ENCODE assay signal across 8 cellular contexts in genomic region chr2:238379096-238379810, GRCh38. TPM values are rescaled to one million over a fixed set of nuclear protein-coding genes. Genes with fewer than 3 reads are reported as not detected.
DNase-seq lines count a peak whose midpoint lies in the region; ATAC-seq and TF ChIP-seq lines count a peak whose summit lies in the region.

No MANE protein-coding gene starts in this region.

- H3K9me3 ChIP-seq in GM23248 (ENCODE audit: low read depth) (no peaks in the 10 kb centered on the region), ovary (no peaks in the 10 kb centered on the region)

- H3K9me2 ChIP-seq in GM23248 (ENCODE audit: insufficient read depth): no peaks in the 10 kb centered on the region

- WGBS in GM23248 (ENCODE audit: low coverage in 1 of 2, low lambda C conversion rate in 2 of 2, missing lambda C conversion rate in 2 of 2), 2 experiments: 80 to 83% methylated on average over 15 of the region's 15 CpGs
- 71 to 78% (median 72%) methylated on average over 15 of the region's 15 CpGs for WGBS in ovary, 3 donors

- ATAC-seq in GM21786 (IDR thresholded peaks at IDR 0.05; ENCODE audit: unreplicated experiment): no peak

- H3K27ac ChIP-seq in GM23248 (no peak overlapping the region), RWPE1 (0 out of 2 replicates have a peak overlapping the region, but pooled peaks have one; percentile 7), ovary (no peak overlapping the region)

- intact Hi-C loops in ovary (cut with DNase I): loop anchor here in 2 of 4 donors (5.0 to 10.0 kb wide), 2 partner anchors 403 to 406 kb away; no protein-coding TSS in a partner anchor

- no peaks in the 10 kb centered on the region; the same call in 1 of the 2 replicates for H3K36me3 ChIP-seq in GM23248 (ENCODE audit: low read depth)
- H3K36me3 ChIP-seq in ovary: no peaks in the 10 kb centered on the region

- no peak overlapping the region for H3K4me2 ChIP-seq in GM23248 (ENCODE audit: unreplicated experiment)

- H3K79me2 ChIP-seq in GM23248 (ENCODE audit: insufficient read depth): peaks cover 12% of the 10 kb centered on the region; the same call in 1 of the 2 replicates

- TF ChIP-seq CTCF in RWPE1 (conservative IDR thresholded peaks at IDR 0.05; ENCODE audit: low read depth): no peak
- TF ChIP-seq CTCF in retinal pigment epithelial cell (conservative IDR thresholded peaks at IDR 0.05; ENCODE audit: low read depth, low read length): no peak
- TF ChIP-seq CTCF in ovary (IDR thresholded peaks at IDR 0.05): no peak

- no peak for TF ChIP-seq POLR2A in ovary (IDR thresholded peaks at IDR 0.05)

- H3F3A ChIP-seq in GM23248 (ENCODE audit: insufficient read depth): no peaks in the 10 kb centered on the region

- peak; percentile 32 for DNase-seq in GM23248
- no peak for DNase-seq in RWPE1 (ENCODE audit: low spot score)
- DNase-seq in central memory CD4-positive, alpha-beta T cell: peak; percentile 6
- peak; percentile 70 for DNase-seq in retinal pigment epithelial cell (ENCODE audit: low read depth)
- no peak for DNase-seq in ovary
- no peak for DNase-seq in ureter (ENCODE audit: low spot score)
- DNase-seq in T1000 (lab: John Stamatoyannopoulos, UW): no peak

- CTCF ChIA-PET in RWPE1 (lab: Yijun Ruan, JAX): interaction anchor here (1.5 kb wide), 1 partner anchor 9 kb away, joined by 6 read pairs; no protein-coding TSS in a partner anchor

- H3K27me3 ChIP-seq in GM23248 (replicated peaks; ENCODE audit: insufficient read depth) (no peaks in the 10 kb centered on the region), ovary (no peaks in the 10 kb centered on the region)

- H3K4me3 ChIP-seq in GM23248 (no peak overlapping the region), retinal pigment epithelial cell (ENCODE audit: low read length) (no peak overlapping the region), ovary (no peak overlapping the region)

- no peak overlapping the region for H2AFZ ChIP-seq in GM23248

- in situ Hi-C loops in GM23248 (cut with MboI): no loop called here

- POLR2A ChIA-PET in RWPE1 (lab: Yijun Ruan, JAX; ENCODE audit: low non-redundant PET): no interaction called here

- H4K20me1 ChIP-seq in GM23248 (ENCODE audit: insufficient read depth): no peaks in the 10 kb centered on the region

- no peak overlapping the region for H3K9ac ChIP-seq in GM23248

- peaks cover 13% of the 10 kb centered on the region for H3K4me1 ChIP-seq in GM23248 (ENCODE audit: insufficient read depth)
- peaks cover 1% of the 10 kb centered on the region for H3K4me1 ChIP-seq in ovary (ENCODE audit: insufficient read depth)

- TF ChIP-seq EP300 in ovary (IDR thresholded peaks at IDR 0.05): no peak

RNA-seq across cellular contexts. Expression of gene ASB1, which starts 47.5 kb away (rescaled TPM):
- 35.5 and 38.4 TPM in 2 replicates for total RNA-seq in GM23248 (2014; rRNA removed; shearing (Covaris generic))
- 31.5 and 35.3 TPM in 2 replicates for polyA plus RNA-seq in GM23248 (2016; fragmentation: Nextera tagmentation; extraction: Ambion mirVana)
- 10 to 100 TPM in 6 of 7 donors, 1 to 10 TPM in 1; 9.3 to 34.0 (median 30.6) TPM for total RNA-seq in ovary
- 10 to 100 TPM; 18.2 to 22.6 TPM for polyA plus RNA-seq in ovary
- total RNA-seq in ureter: 26.2 TPM

RNA-seq across cellular contexts. Expression of gene TRAF3IP1, which starts 58.9 kb away (rescaled TPM):
- total RNA-seq in GM23248 (2014; rRNA removed; shearing (Covaris generic)): 7.2 and 9.5 TPM in 2 replicates
- polyA plus RNA-seq in GM23248 (2016; fragmentation: Nextera tagmentation; extraction: Ambion mirVana) (10.6 and 11.0 TPM in 2 replicates), ovary (10 to 100 TPM in 1 of 2 donors, 1 to 10 TPM in 1; 8.5 to 17.0 TPM)
- total RNA-seq in ovary (10 to 100 TPM in 6 of 7 donors, 1 to 10 TPM in 1; 7.0 to 29.2 (median 19.9) TPM), ureter (22.4 TPM)

Comparison
In these comparisons a context has a peak if more than half of its experiments do, and no peak if none do; other contexts are left out.
1. DNase-seq: peak in GM23248 (single experiment), central memory CD4-positive, alpha-beta T cell (single experiment) and retinal pigment epithelial cell (single experiment); none in RWPE1 (single experiment), ovary (0 of 5), ureter (single experiment) and T1000 (single experiment).